Comparison of ENCODE assay signal across 8 cellular contexts in genomic region chr6:34236423-34237315, GRCh38. TPM values are rescaled to one million over a fixed set of nuclear protein-coding genes. Genes with fewer than 3 reads are reported as not detected.
DNase-seq lines count a peak whose midpoint lies in the region; ATAC-seq and TF ChIP-seq lines count a peak whose summit lies in the region.

Gene HMGA1, plus strand, starts transcription at chr6:34236873. Its CDS starts 3,908 bp downstream, at chr6:34240781.

- WGBS in transverse colon (ENCODE audit: low coverage in 1 of 2), 2 donors: 0 to 1% methylated on average over 12 to 69 of the region's 93 CpGs

- H3K4me1 ChIP-seq in cardiac muscle cell (ENCODE audit: low read depth) (peaks cover 36% of the 10 kb centered on the region), transverse colon (peaks cover 0 to 33% (median 26%) of the 10 kb centered on the region in 4 donors)

- intact Hi-C loops in transverse colon (cut with DNase I; ENCODE audit: low total_unique reads): loop anchor here (5.0 kb wide), 1 partner anchor 1394 kb away; the partner anchor contains the start of gene PSMB8

- peak; percentile 52 for ATAC-seq in HG02623 (IDR thresholded peaks at IDR 0.05; ENCODE audit: unreplicated experiment)

- H3K27ac ChIP-seq in cardiac muscle cell (peak within 1 kb of the TSS; percentile 95), transverse colon (peak within 1 kb of the TSS; percentile 96 to 99 (median 98))

- DNase-seq in GM10266 (ENCODE audit: extremely low spot score) (peak; percentile 99), NCI-H128 (lab: John Stamatoyannopoulos, UW; ENCODE audit: unreplicated experiment) (peak; percentile 76), SW480 (ENCODE audit: low spot score) (peak; percentile 91), cardiac muscle cell (ENCODE audit: low read depth in 1 of 2, low spot score in 1 of 2) (peak; percentile 89 to 99), pons (ENCODE audit: low spot score) (peak; percentile 84), transverse colon (peak; percentile 92)
- DNase-seq in activated naive CD8-positive, alpha-beta T cell treated with anti-CD3 and anti-CD28 coated beads, Interleukin-2, amount 50 U/mL, for 16 hours (ENCODE audit: low read depth, low spot score): peak; percentile 80

- TF ChIP-seq EP300 in transverse colon (IDR thresholded peaks at IDR 0.05; ENCODE audit: low read depth): no peak

- no peaks in the 10 kb centered on the region for H3K9me3 ChIP-seq in cardiac muscle cell (ENCODE audit: low read depth)
- no peaks in the 10 kb centered on the region for H3K9me3 ChIP-seq in transverse colon

- peaks cover 13% of the 10 kb centered on the region for H3K36me3 ChIP-seq in cardiac muscle cell
- H3K36me3 ChIP-seq in transverse colon: no peaks in the 10 kb centered on the region

- no peaks in the 10 kb centered on the region for H3K27me3 ChIP-seq in cardiac muscle cell
- no peaks in the 10 kb centered on the region for H3K27me3 ChIP-seq in transverse colon

- TF ChIP-seq POLR2A in transverse colon (IDR thresholded peaks at IDR 0.05): peak; percentile 98

- in situ Hi-C loops in transverse colon (cut with MboI; ENCODE audit: low pct_ligation_motif_present in 1 of 4, low pct_unique_long_range_greater_than_20kb in 1 of 4, low sequenced_read_pairs in 3 of 4): no loop called here

- TF ChIP-seq CTCF in GM10266 (IDR thresholded peaks at IDR 0.05; ENCODE audit: control insufficient read depth, insufficient read depth, low read depth, missing control alignments) (no peak), cardiac muscle cell (IDR thresholded peaks at IDR 0.05; ENCODE audit: low read depth, low read length) (no peak), transverse colon (IDR thresholded peaks at IDR 0.05) (peak in 1 of 5 experiments; percentile 17)

- H3K4me3 ChIP-seq in cardiac muscle cell (peak within 1 kb of the TSS; percentile 99), transverse colon (peak within 1 kb of the TSS; percentile 75 to 92 (median 85))

RNA-seq across cellular contexts. Expression of gene HMGA1, which starts in this region (rescaled TPM):
- 505 and 639 TPM in 2 replicates for total RNA-seq in cardiac muscle cell
- 341 and 384 TPM in 2 replicates for polyA plus RNA-seq in cardiac muscle cell
- 100 to 1,000 TPM in 1 of 4 donors, 10 to 100 TPM in 3; 23.2 to 112 (median 63.2) TPM for total RNA-seq in transverse colon

Comparison
In these comparisons a context has a peak if more than half of its experiments do, and no peak if none do; other contexts are left out.
1. Peak in every context shown above with its lines: DNase-seq, ATAC-seq, H3K4me3 ChIP-seq and H3K27ac ChIP-seq.